8 cellular contexts compared by ENCODE assay signal in the genomic region with DNA sequence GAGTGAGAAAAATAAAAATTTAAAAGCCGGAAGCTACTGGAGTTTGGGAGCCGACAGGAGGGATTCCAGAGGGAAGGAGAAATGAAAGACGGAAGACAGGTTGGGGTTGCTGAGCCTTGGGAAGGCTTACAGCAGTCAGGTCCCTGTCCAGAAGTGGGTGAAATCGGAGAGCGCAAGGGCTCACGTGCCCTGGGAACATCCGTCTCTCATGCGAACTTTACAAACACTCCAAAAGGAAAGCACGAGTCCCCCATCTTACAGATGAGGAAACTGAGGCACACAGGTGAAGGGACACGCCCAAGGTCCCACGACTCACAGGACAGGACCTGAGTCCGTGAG. TPM values are rescaled to one million over a fixed set of nuclear protein-coding genes. Genes with fewer than 3 reads are reported as not detected.
DNase-seq lines count a peak whose midpoint lies in the region; ATAC-seq and TF ChIP-seq lines count a peak whose summit lies in the region.

No MANE protein-coding gene starts in this region.

- POLR2A ChIA-PET in AG04449 (lab: Yijun Ruan, JAX) = interaction anchor here (1.0 to 1.4 kb wide), 2 partner anchors 21 to 80 kb away, joined by 3 read pairs; no protein-coding TSS in a partner anchor
- POLR2A ChIA-PET in naive thymus-derived CD4-positive, alpha-beta T cell (lab: Charles Lee) = no interaction called here

- no peaks in the 10 kb centered on the region for H3K36me3 Mint-ChIP-seq in dendritic cell treated with granulocyte-macrophage colony-stimulating factor and Interleukin-4, amounts not matched to agents 40 ng/mL and 50 ng/mL, for 4 days (ENCODE audit: low read depth)
- no peaks in the 10 kb centered on the region for H3K36me3 Mint-ChIP-seq in naive thymus-derived CD4-positive, alpha-beta T cell

- H3K27me3 Mint-ChIP-seq in dendritic cell treated with granulocyte-macrophage colony-stimulating factor and Interleukin-4, amounts not matched to agents 40 ng/mL and 50 ng/mL, for 4 days = peaks cover 33% of the 10 kb centered on the region
- peaks cover 33 to 54% (median 48%) of the 10 kb centered on the region in 5 donors for H3K27me3 Mint-ChIP-seq in naive thymus-derived CD4-positive, alpha-beta T cell

- no peak for DNase-seq in AG04449 (ENCODE audit: low read depth, low spot score)
- DNase-seq in naive thymus-derived CD4-positive, alpha-beta T cell = no peak
- no peak for DNase-seq in OCI-M2 (lab: John Stamatoyannopoulos, UW; ENCODE audit: unreplicated experiment)
- no peak for DNase-seq in ACHN
- no peak for DNase-seq in stimulated activated CD4-positive, alpha-beta T cell treated with anti-CD3 and anti-CD28 coated beads, Interleukin-4, amount 100 ng/mL, for 4 hours

- in situ Hi-C loops in ACHN (cut with HindIII; ENCODE audit: low pct_ligation_motif_present, low pct_unique_long_range_greater_than_20kb, low sequenced_read_pairs) = no loop called here

- H3K9me3 Mint-ChIP-seq in dendritic cell treated with granulocyte-macrophage colony-stimulating factor and Interleukin-4, amounts not matched to agents 40 ng/mL and 50 ng/mL, for 4 days = no peaks in the 10 kb centered on the region
- peaks cover 0 to 4% (median 0%) of the 10 kb centered on the region in 11 donors for H3K9me3 Mint-ChIP-seq in naive thymus-derived CD4-positive, alpha-beta T cell

- peak overlapping the region; percentile 52 for H3K27ac Mint-ChIP-seq in dendritic cell treated with granulocyte-macrophage colony-stimulating factor and Interleukin-4, amounts not matched to agents 40 ng/mL and 50 ng/mL, for 4 days
- H3K27ac Mint-ChIP-seq in naive thymus-derived CD4-positive, alpha-beta T cell = no peak overlapping the region

- no peak for TF ChIP-seq CTCF in AG04449 (IDR thresholded peaks at IDR 0.05; ENCODE audit: insufficient read depth, low read length, missing control alignments)

- H3K36me3 ChIP-seq in HUES6 (ENCODE audit: control insufficient read depth, insufficient read depth, low read length) = no peaks in the 10 kb centered on the region
- no peaks in the 10 kb centered on the region for H3K36me3 ChIP-seq in naive thymus-derived CD4-positive, alpha-beta T cell (ENCODE audit: control insufficient read depth in 2 of 3, insufficient read depth in 3 of 3, low read length in 3 of 3)

- peak overlapping the region; percentile 73 for H3K4me3 Mint-ChIP-seq in dendritic cell treated with granulocyte-macrophage colony-stimulating factor and Interleukin-4, amounts not matched to agents 40 ng/mL and 50 ng/mL, for 4 days
- H3K4me3 Mint-ChIP-seq in naive thymus-derived CD4-positive, alpha-beta T cell = peak overlapping the region; percentile 60 to 88 (median 74)

- peaks cover 26% of the 10 kb centered on the region for H3K4me1 ChIP-seq in HUES6 (ENCODE audit: control insufficient read depth, insufficient read depth, low read length)
- peaks cover 12 to 15% of the 10 kb centered on the region in 2 donors for H3K4me1 ChIP-seq in naive thymus-derived CD4-positive, alpha-beta T cell (ENCODE audit: control insufficient read depth in 2 of 2, insufficient read depth in 2 of 2, low read length in 2 of 2)

- CTCF ChIA-PET in AG04449 (lab: Yijun Ruan, JAX) = interaction anchor here (0.7 to 16.2 kb wide), 11 partner anchors 10 to 594 kb away, joined by 3 to 2098 read pairs (median 5); partner anchors contain the start of genes ARPC5L, RPL35 and WDR38
- CTCF ChIA-PET in naive thymus-derived CD4-positive, alpha-beta T cell (lab: Charles Lee) = interaction anchor here (7.0 kb wide), 1 partner anchor 77 kb away, joined by 66 read pairs; the partner anchor contains the start of gene WDR38

- ATAC-seq in naive thymus-derived CD4-positive, alpha-beta T cell = no peak
- no peak for ATAC-seq in GM21717 (IDR thresholded peaks at IDR 0.05; ENCODE audit: unreplicated experiment)

- peaks cover 26% of the 10 kb centered on the region for H3K27me3 ChIP-seq in HUES6 (ENCODE audit: control insufficient read depth, insufficient read depth, low read length)
- peaks cover 3 to 23% of the 10 kb centered on the region in 2 donors for H3K27me3 ChIP-seq in naive thymus-derived CD4-positive, alpha-beta T cell (ENCODE audit: control insufficient read depth in 2 of 2, insufficient read depth in 2 of 2, low read length in 2 of 2)

- no peaks in the 10 kb centered on the region for H3K9me3 ChIP-seq in HUES6 (ENCODE audit: control insufficient read depth, insufficient read depth, low read depth, low read length)
- no peaks in the 10 kb centered on the region for H3K9me3 ChIP-seq in naive thymus-derived CD4-positive, alpha-beta T cell (ENCODE audit: control insufficient read depth in 2 of 3, low read length in 3 of 3)

- H3K4me1 Mint-ChIP-seq in dendritic cell treated with granulocyte-macrophage colony-stimulating factor and Interleukin-4, amounts not matched to agents 40 ng/mL and 50 ng/mL, for 4 days (ENCODE audit: low read depth) = peaks cover 36% of the 10 kb centered on the region
- H3K4me1 Mint-ChIP-seq in naive thymus-derived CD4-positive, alpha-beta T cell = peaks cover 19 to 29% (median 27%) of the 10 kb centered on the region in 7 donors

- peak overlapping the region; percentile 58 for H3K4me3 ChIP-seq in AG04449 (ENCODE audit: low read depth, low read length)
- peak overlapping the region; percentile 78 for H3K4me3 ChIP-seq in HUES6 (ENCODE audit: low read depth, low read length)
- H3K4me3 ChIP-seq in naive thymus-derived CD4-positive, alpha-beta T cell (ENCODE audit: low read length) = no peak overlapping the region

- H3K27ac ChIP-seq in HUES6 (ENCODE audit: low read depth, low read length) = no peak overlapping the region
- H3K27ac ChIP-seq in naive thymus-derived CD4-positive, alpha-beta T cell (ENCODE audit: low read depth, low read length) = no peak overlapping the region

- H3K9ac ChIP-seq in HUES6 (ENCODE audit: low read length) = no peak overlapping the region

- intact Hi-C loops in dendritic cell treated with granulocyte-macrophage colony-stimulating factor and Interleukin-4, amounts not matched to agents 40 ng/mL and 50 ng/mL, for 4 days (cut with micrococcal nuclease) = no loop called here
- intact Hi-C loops in naive thymus-derived CD4-positive, alpha-beta T cell (cut with micrococcal nuclease) = no loop called here

RNA-seq across cellular contexts. Expression of gene OLFML2A, which starts 0.4 kb away (rescaled TPM):
- total RNA-seq in naive thymus-derived CD4-positive, alpha-beta T cell = under 1 TPM in 1 of 5 experiments, not detected in 4; 0.51 TPM
- polyA plus RNA-seq in naive thymus-derived CD4-positive, alpha-beta T cell = not detected

RNA-seq across cellular contexts. Expression of gene NR6A1, which starts 5.5 kb away (rescaled TPM):
- under 1 TPM in 3 of 5 experiments, not detected in 2; 0.21 to 0.78 (median 0.51) TPM for total RNA-seq in naive thymus-derived CD4-positive, alpha-beta T cell
- not detected for polyA plus RNA-seq in naive thymus-derived CD4-positive, alpha-beta T cell
